ENCODE assay signal across 1 cellular context in genomic region chr3:101673953-101674352, GRCh38.
TF ChIP-seq lines count a peak whose summit lies in the region.

No MANE protein-coding gene starts in this region.

TF ChIP-seq in K562, 482 proteins besides CTCF, POLR2A, EP300 and RAD21 (continues in another document):
- TF ChIP-seq SMAD4 (CRISPR knock-in tag; conservative IDR thresholded peaks at IDR 0.05) (peak; percentile 41; the same call in 1 of the 2 replicates), E2F6 (IDR thresholded peaks at IDR 0.05; ENCODE audit: borderline replicate concordance in 1 of 2, extremely low read depth in 1 of 2, insufficient read depth in 1 of 2, insufficient read length in 1 of 2, low read depth in 1 of 2, low read length in 1 of 2, poor library complexity in 1 of 2, severe bottlenecking in 1 of 2) (peak; percentile 29 to 61), HNRNPK (IDR thresholded peaks at IDR 0.05; ENCODE audit: low read depth, low read length, poor library complexity, severe bottlenecking) (no peak), KAT2B (IDR thresholded peaks at IDR 0.05; ENCODE audit: low read depth, low read length) (no peak), L3MBTL2 (IDR thresholded peaks at IDR 0.05) (peak; percentile 91), CXXC5 (CRISPR knock-in tag; IDR thresholded peaks at IDR 0.05) (peak; percentile 33; the same call in 1 of the 2 replicates), HNRNPLL (IDR thresholded peaks at IDR 0.05; ENCODE audit: low read depth, low read length, poor library complexity, severe bottlenecking) (no peak), BCOR (IDR thresholded peaks at IDR 0.05) (0 out of 2 replicates have a peak, but pooled peaks have one; percentile 43), FOXK2 (conservative IDR thresholded peaks at IDR 0.05 in 1 of 2, IDR thresholded peaks at IDR 0.05 in 1 of 2; ENCODE audit: low read depth in 2 of 2) (0 out of 4 replicates have a peak, but pooled peaks of 1 of the 2 experiments have one; percentile 14), ZNF408 (CRISPR knock-in tag; IDR thresholded peaks at IDR 0.05; ENCODE audit: low read depth) (no peak), USF1 (CRISPR knock-in tag; IDR thresholded peaks at IDR 0.05) (peak; percentile 76), RAD51 (IDR thresholded peaks at IDR 0.05; ENCODE audit: borderline replicate concordance, low read depth) (peak; percentile 56; the same call in 1 of the 2 replicates), BHLHE40 (IDR thresholded peaks at IDR 0.05; ENCODE audit: low read length) (peak; percentile 82), DMBX1 (CRISPR knock-in tag; IDR thresholded peaks at IDR 0.05; ENCODE audit: borderline replicate concordance) (peak; percentile 50; the same call in 1 of the 2 replicates), PHF8 (IDR thresholded peaks at IDR 0.05; ENCODE audit: borderline replicate concordance, low read length) (no peak), SOX6 (IDR thresholded peaks at IDR 0.05) (0 out of 2 replicates have a peak, but pooled peaks have one; percentile 29), POLR2G (IDR thresholded peaks at IDR 0.05; ENCODE audit: low read depth, low read length) (no peak), EGR1 (conservative IDR thresholded peaks at IDR 0.05) (0 out of 2 replicates have a peak, but pooled peaks have one; percentile 24), RFX1 (IDR thresholded peaks at IDR 0.05) (no peak), ZNF384 (IDR thresholded peaks at IDR 0.05; ENCODE audit: low read depth, low read length) (peak; percentile 71), HDAC1 (IDR thresholded peaks at IDR 0.05) (0 out of 4 replicates have a peak, but pooled peaks of 1 of the 2 experiments have one; percentile 21), CEBPG (CRISPR knock-in tag; IDR thresholded peaks at IDR 0.05) (no peak), CEBPG (tag; conservative IDR thresholded peaks at IDR 0.05 in 1 of 2, IDR thresholded peaks at IDR 0.05 in 1 of 2) (no peak)
- TF ChIP-seq, protein P1, sequence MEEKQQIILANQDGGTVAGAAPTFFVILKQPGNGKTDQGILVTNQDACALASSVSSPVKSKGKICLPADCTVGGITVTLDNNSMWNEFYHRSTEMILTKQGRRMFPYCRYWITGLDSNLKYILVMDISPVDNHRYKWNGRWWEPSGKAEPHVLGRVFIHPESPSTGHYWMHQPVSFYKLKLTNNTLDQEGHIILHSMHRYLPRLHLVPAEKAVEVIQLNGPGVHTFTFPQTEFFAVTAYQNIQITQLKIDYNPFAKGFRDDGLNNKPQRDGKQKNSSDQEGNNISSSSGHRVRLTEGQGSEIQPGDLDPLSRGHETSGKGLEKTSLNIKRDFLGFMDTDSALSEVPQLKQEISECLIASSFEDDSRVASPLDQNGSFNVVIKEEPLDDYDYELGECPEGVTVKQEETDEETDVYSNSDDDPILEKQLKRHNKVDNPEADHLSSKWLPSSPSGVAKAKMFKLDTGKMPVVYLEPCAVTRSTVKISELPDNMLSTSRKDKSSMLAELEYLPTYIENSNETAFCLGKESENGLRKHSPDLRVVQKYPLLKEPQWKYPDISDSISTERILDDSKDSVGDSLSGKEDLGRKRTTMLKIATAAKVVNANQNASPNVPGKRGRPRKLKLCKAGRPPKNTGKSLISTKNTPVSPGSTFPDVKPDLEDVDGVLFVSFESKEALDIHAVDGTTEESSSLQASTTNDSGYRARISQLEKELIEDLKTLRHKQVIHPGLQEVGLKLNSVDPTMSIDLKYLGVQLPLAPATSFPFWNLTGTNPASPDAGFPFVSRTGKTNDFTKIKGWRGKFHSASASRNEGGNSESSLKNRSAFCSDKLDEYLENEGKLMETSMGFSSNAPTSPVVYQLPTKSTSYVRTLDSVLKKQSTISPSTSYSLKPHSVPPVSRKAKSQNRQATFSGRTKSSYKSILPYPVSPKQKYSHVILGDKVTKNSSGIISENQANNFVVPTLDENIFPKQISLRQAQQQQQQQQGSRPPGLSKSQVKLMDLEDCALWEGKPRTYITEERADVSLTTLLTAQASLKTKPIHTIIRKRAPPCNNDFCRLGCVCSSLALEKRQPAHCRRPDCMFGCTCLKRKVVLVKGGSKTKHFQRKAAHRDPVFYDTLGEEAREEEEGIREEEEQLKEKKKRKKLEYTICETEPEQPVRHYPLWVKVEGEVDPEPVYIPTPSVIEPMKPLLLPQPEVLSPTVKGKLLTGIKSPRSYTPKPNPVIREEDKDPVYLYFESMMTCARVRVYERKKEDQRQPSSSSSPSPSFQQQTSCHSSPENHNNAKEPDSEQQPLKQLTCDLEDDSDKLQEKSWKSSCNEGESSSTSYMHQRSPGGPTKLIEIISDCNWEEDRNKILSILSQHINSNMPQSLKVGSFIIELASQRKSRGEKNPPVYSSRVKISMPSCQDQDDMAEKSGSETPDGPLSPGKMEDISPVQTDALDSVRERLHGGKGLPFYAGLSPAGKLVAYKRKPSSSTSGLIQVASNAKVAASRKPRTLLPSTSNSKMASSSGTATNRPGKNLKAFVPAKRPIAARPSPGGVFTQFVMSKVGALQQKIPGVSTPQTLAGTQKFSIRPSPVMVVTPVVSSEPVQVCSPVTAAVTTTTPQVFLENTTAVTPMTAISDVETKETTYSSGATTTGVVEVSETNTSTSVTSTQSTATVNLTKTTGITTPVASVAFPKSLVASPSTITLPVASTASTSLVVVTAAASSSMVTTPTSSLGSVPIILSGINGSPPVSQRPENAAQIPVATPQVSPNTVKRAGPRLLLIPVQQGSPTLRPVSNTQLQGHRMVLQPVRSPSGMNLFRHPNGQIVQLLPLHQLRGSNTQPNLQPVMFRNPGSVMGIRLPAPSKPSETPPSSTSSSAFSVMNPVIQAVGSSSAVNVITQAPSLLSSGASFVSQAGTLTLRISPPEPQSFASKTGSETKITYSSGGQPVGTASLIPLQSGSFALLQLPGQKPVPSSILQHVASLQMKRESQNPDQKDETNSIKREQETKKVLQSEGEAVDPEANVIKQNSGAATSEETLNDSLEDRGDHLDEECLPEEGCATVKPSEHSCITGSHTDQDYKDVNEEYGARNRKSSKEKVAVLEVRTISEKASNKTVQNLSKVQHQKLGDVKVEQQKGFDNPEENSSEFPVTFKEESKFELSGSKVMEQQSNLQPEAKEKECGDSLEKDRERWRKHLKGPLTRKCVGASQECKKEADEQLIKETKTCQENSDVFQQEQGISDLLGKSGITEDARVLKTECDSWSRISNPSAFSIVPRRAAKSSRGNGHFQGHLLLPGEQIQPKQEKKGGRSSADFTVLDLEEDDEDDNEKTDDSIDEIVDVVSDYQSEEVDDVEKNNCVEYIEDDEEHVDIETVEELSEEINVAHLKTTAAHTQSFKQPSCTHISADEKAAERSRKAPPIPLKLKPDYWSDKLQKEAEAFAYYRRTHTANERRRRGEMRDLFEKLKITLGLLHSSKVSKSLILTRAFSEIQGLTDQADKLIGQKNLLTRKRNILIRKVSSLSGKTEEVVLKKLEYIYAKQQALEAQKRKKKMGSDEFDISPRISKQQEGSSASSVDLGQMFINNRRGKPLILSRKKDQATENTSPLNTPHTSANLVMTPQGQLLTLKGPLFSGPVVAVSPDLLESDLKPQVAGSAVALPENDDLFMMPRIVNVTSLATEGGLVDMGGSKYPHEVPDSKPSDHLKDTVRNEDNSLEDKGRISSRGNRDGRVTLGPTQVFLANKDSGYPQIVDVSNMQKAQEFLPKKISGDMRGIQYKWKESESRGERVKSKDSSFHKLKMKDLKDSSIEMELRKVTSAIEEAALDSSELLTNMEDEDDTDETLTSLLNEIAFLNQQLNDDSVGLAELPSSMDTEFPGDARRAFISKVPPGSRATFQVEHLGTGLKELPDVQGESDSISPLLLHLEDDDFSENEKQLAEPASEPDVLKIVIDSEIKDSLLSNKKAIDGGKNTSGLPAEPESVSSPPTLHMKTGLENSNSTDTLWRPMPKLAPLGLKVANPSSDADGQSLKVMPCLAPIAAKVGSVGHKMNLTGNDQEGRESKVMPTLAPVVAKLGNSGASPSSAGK (IDR thresholded peaks at IDR 0.05) = peak; percentile 81
- TF ChIP-seq, protein P2, sequence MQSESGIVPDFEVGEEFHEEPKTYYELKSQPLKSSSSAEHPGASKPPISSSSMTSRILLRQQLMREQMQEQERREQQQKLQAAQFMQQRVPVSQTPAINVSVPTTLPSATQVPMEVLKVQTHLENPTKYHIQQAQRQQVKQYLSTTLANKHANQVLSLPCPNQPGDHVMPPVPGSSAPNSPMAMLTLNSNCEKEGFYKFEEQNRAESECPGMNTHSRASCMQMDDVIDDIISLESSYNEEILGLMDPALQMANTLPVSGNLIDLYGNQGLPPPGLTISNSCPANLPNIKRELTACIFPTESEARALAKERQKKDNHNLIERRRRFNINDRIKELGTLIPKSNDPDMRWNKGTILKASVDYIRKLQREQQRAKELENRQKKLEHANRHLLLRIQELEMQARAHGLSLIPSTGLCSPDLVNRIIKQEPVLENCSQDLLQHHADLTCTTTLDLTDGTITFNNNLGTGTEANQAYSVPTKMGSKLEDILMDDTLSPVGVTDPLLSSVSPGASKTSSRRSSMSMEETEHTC (IDR thresholded peaks at IDR 0.05) = 0 out of 2 replicates have a peak, but pooled peaks have one; percentile 27
- TF ChIP-seq, protein P3, sequence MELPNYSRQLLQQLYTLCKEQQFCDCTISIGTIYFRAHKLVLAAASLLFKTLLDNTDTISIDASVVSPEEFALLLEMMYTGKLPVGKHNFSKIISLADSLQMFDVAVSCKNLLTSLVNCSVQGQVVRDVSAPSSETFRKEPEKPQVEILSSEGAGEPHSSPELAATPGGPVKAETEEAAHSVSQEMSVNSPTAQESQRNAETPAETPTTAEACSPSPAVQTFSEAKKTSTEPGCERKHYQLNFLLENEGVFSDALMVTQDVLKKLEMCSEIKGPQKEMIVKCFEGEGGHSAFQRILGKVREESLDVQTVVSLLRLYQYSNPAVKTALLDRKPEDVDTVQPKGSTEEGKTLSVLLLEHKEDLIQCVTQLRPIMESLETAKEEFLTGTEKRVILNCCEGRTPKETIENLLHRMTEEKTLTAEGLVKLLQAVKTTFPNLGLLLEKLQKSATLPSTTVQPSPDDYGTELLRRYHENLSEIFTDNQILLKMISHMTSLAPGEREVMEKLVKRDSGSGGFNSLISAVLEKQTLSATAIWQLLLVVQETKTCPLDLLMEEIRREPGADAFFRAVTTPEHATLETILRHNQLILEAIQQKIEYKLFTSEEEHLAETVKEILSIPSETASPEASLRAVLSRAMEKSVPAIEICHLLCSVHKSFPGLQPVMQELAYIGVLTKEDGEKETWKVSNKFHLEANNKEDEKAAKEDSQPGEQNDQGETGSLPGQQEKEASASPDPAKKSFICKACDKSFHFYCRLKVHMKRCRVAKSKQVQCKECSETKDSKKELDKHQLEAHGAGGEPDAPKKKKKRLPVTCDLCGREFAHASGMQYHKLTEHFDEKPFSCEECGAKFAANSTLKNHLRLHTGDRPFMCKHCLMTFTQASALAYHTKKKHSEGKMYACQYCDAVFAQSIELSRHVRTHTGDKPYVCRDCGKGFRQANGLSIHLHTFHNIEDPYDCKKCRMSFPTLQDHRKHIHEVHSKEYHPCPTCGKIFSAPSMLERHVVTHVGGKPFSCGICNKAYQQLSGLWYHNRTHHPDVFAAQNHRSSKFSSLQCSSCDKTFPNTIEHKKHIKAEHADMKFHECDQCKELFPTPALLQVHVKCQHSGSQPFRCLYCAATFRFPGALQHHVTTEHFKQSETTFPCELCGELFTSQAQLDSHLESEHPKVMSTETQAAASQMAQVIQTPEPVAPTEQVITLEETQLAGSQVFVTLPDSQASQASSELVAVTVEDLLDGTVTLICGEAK (IDR thresholded peaks at IDR 0.05) = peak; percentile 22; the same call in 1 of the 2 replicates
- TF ChIP-seq, protein P3 (CRISPR knock-in tag; IDR thresholded peaks at IDR 0.05) = no peak
- TF ChIP-seq, protein P4, sequence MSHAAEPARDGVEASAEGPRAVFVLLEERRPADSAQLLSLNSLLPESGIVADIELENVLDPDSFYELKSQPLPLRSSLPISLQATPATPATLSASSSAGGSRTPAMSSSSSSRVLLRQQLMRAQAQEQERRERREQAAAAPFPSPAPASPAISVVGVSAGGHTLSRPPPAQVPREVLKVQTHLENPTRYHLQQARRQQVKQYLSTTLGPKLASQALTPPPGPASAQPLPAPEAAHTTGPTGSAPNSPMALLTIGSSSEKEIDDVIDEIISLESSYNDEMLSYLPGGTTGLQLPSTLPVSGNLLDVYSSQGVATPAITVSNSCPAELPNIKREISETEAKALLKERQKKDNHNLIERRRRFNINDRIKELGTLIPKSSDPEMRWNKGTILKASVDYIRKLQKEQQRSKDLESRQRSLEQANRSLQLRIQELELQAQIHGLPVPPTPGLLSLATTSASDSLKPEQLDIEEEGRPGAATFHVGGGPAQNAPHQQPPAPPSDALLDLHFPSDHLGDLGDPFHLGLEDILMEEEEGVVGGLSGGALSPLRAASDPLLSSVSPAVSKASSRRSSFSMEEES (CRISPR knock-in tag; IDR thresholded peaks at IDR 0.05) = peak; percentile 45
